Comparison of ENCODE assay signal across 8 cellular contexts in the genomic region with DNA sequence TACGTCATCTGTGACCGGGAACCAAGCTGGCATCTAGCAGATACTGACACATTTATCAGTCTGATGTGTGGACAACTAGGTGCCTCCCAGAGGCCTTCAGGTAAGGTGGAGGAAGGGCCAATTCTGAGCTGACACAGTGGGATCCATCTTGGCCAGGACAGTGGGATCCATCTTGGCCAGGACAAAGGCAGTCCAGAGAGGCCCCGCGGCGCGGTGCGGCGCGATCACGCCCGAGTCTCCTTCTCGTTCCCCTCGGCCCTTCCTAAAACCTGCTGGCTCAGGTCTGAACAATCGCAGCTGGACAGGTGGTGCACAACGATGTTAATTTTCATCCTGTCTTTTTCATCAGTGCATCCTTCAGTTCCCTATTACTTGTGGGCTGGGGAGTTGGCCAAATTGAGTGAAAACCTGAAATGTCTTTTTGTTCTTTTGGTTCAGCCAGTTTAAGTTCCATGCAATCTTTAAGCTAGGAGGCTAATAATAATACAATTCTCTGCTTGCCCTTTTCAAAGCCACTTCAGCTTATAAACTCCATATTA. TPM values are rescaled to one million over a fixed set of nuclear protein-coding genes. Genes with fewer than 3 reads are reported as not detected.
DNase-seq lines count a peak whose midpoint lies in the region; ATAC-seq and TF ChIP-seq lines count a peak whose summit lies in the region.

No MANE protein-coding gene starts in this region.

- H3K9me3 Mint-ChIP-seq in activated CD8-positive, alpha-beta T cell treated with anti-CD3 and anti-CD28 coated beads, Interleukin-2, amount 10 ng/mL, durations not matched to agents 7 days and 5 days (ENCODE audit: insufficient read depth), result no peaks in the 10 kb centered on the region

- H3K4me3 ChIP-seq in fibroblast of the aortic adventitia (ENCODE audit: low read depth, low read length), result peak overlapping the region; percentile 2
- H3K4me3 ChIP-seq in skeletal muscle satellite cell (ENCODE audit: low read length), result peak overlapping the region; percentile 97

- TF ChIP-seq CTCF in fibroblast of the aortic adventitia (IDR thresholded peaks at IDR 0.05; ENCODE audit: insufficient read depth, low read length), result no peak

- peaks cover 5% of the 10 kb centered on the region for H3K36me3 ChIP-seq in skeletal muscle satellite cell (ENCODE audit: insufficient read depth, low read length)

- no peak for ATAC-seq in activated CD8-positive, alpha-beta T cell treated with anti-CD3 and anti-CD28 coated beads, Interleukin-2, amount 10 ng/mL, durations not matched to agents 7 days and 5 days
- ATAC-seq in GM21723 (IDR thresholded peaks at IDR 0.05; ENCODE audit: unreplicated experiment), result no peak
- no peak for ATAC-seq in GM21447 (IDR thresholded peaks at IDR 0.05; ENCODE audit: unreplicated experiment)

- peaks cover 29% of the 10 kb centered on the region for H3K4me1 Mint-ChIP-seq in activated CD8-positive, alpha-beta T cell treated with anti-CD3 and anti-CD28 coated beads, Interleukin-2, amount 10 ng/mL, durations not matched to agents 7 days and 5 days (ENCODE audit: low read depth)

- no peaks in the 10 kb centered on the region for H3K27me3 Mint-ChIP-seq in activated CD8-positive, alpha-beta T cell treated with anti-CD3 and anti-CD28 coated beads, Interleukin-2, amount 10 ng/mL, durations not matched to agents 7 days and 5 days (ENCODE audit: low read depth)

- no peaks in the 10 kb centered on the region for H3K9me3 ChIP-seq in skeletal muscle satellite cell (replicated peaks; ENCODE audit: low read length)

- POLR2A ChIA-PET in activated CD8-positive, alpha-beta T cell treated with anti-CD3 and anti-CD28 coated beads, Interleukin-2, amount 10 ng/mL, durations not matched to agents 7 days and 5 days (lab: Charles Lee), result interaction anchor here (0.6 to 2.8 kb wide), 17 partner anchors 9 to 515 kb away, joined by 3 to 37 read pairs (median 6); no protein-coding TSS in a partner anchor

- peak overlapping the region; percentile 100 for H3K27ac Mint-ChIP-seq in activated CD8-positive, alpha-beta T cell treated with anti-CD3 and anti-CD28 coated beads, Interleukin-2, amount 10 ng/mL, durations not matched to agents 7 days and 5 days

- peak overlapping the region; percentile 80 for H3K4me2 ChIP-seq in skeletal muscle satellite cell (ENCODE audit: low read length)

- peaks cover 18% of the 10 kb centered on the region for H3K4me1 ChIP-seq in skeletal muscle satellite cell (ENCODE audit: control insufficient read depth, insufficient read depth, low read length)

- DNase-seq in NCI-H526 (lab: John Stamatoyannopoulos, UW) (peak; percentile 87), NCI-H526 treated with DMSO at 0.1 percent for 48 hours (lab: John Stamatoyannopoulos, UW) (no peak), fibroblast of the aortic adventitia (ENCODE audit: low read depth) (no peak), NCI-H1694 treated with DMSO at 0.1 percent for 48 hours (lab: John Stamatoyannopoulos, UW) (no peak)
- DNase-seq in activated CD8-positive, alpha-beta T cell treated with anti-CD3 and anti-CD28 coated beads, Interleukin-2, amount 10 ng/mL, durations not matched to agents 7 days and 5 days, result peak; percentile 23

- CTCF ChIA-PET in activated CD8-positive, alpha-beta T cell treated with anti-CD3 and anti-CD28 coated beads, Interleukin-2, amount 10 ng/mL, durations not matched to agents 7 days and 5 days (lab: Charles Lee), result interaction anchor here (0.7 to 6.0 kb wide), 8 partner anchors 13 to 511 kb away, joined by 3 to 51 read pairs (median 7); no protein-coding TSS in a partner anchor

- H3K36me3 Mint-ChIP-seq in activated CD8-positive, alpha-beta T cell treated with anti-CD3 and anti-CD28 coated beads, Interleukin-2, amount 10 ng/mL, durations not matched to agents 7 days and 5 days (ENCODE audit: low read depth), result peaks cover 18% of the 10 kb centered on the region

- H3K27me3 ChIP-seq in skeletal muscle satellite cell (ENCODE audit: control insufficient read depth, insufficient read depth, low read length), result no peaks in the 10 kb centered on the region

- peak overlapping the region; percentile 99 for H3K9ac ChIP-seq in skeletal muscle satellite cell (ENCODE audit: low read depth, low read length)

- H3K4me3 Mint-ChIP-seq in activated CD8-positive, alpha-beta T cell treated with anti-CD3 and anti-CD28 coated beads, Interleukin-2, amount 10 ng/mL, durations not matched to agents 7 days and 5 days, result peak overlapping the region; percentile 97

RNA-seq across cellular contexts. Expression of a gene that starts 0.5 kb away (rescaled TPM):
- total RNA-seq in activated CD8-positive, alpha-beta T cell treated with anti-CD3 and anti-CD28 coated beads, Interleukin-2, amount 10 ng/mL, durations not matched to agents 7 days and 5 days, result 100 to 1,000 TPM; 118 to 121 TPM
- 99.0 and 177 TPM in 2 replicates for total RNA-seq in fibroblast of the aortic adventitia (ENCODE audit: low replicate concordance)
- total RNA-seq in skeletal muscle satellite cell (2012; rRNA removed), result 77.3 and 86.7 TPM in 2 replicates

Comparison
In these comparisons a context has a peak if more than half of its experiments do, and no peak if none do; other contexts are left out.
1. DNase-seq: peak in NCI-H526 (2 of 2) and activated CD8-positive, alpha-beta T cell treated with anti-CD3 and anti-CD28 coated beads, Interleukin-2, amount 10 ng/mL, durations not matched to agents 7 days and 5 days (single experiment); none in NCI-H526 treated with DMSO at 0.1 percent for 48 hours (single experiment), fibroblast of the aortic adventitia (single experiment) and NCI-H1694 treated with DMSO at 0.1 percent for 48 hours (single experiment).